12 cellular contexts compared by ENCODE assay signal in genomic region chr3:87287025-87287424, GRCh38. TPM values are rescaled to one million over a fixed set of nuclear protein-coding genes. Genes with fewer than 3 reads are reported as not detected.
DNase-seq lines count a peak whose midpoint lies in the region; ATAC-seq lines count a peak whose summit lies in the region.
"Had no signal": no experiment of that assay in that cellular context is flagged by ENCODE, and none has a peak within 500 bp of the region (broad histone marks: within the 10 kb centered on the region; RNA-seq: fewer than 3 reads in every experiment).

No MANE protein-coding gene starts in this region.

- no peaks in the 10 kb centered on the region for H3K4me1 Mint-ChIP-seq in activated CD4-positive, alpha-beta T cell treated with anti-CD3 and anti-CD28 coated beads, Interleukin-2, amount 10 ng/mL, durations not matched to agents 24 days and 14 days
- H3K4me1 Mint-ChIP-seq: central memory CD8-positive, alpha-beta T cell had no signal

- no peak overlapping the region for H3K27ac Mint-ChIP-seq in activated CD4-positive, alpha-beta T cell treated with anti-CD3 and anti-CD28 coated beads, Interleukin-2, amount 10 ng/mL, durations not matched to agents 24 days and 14 days

- no peak overlapping the region for H3K4me3 Mint-ChIP-seq in activated CD4-positive, alpha-beta T cell treated with anti-CD3 and anti-CD28 coated beads, Interleukin-2, amount 10 ng/mL, durations not matched to agents 24 days and 14 days
- H3K4me3 Mint-ChIP-seq: central memory CD8-positive, alpha-beta T cell had no signal

- H3K9me3 Mint-ChIP-seq in activated CD4-positive, alpha-beta T cell treated with anti-CD3 and anti-CD28 coated beads, Interleukin-2, amount 10 ng/mL, durations not matched to agents 24 days and 14 days: no peaks in the 10 kb centered on the region
- H3K9me3 Mint-ChIP-seq: central memory CD8-positive, alpha-beta T cell had no signal

- no peaks in the 10 kb centered on the region for H3K36me3 Mint-ChIP-seq in activated CD4-positive, alpha-beta T cell treated with anti-CD3 and anti-CD28 coated beads, Interleukin-2, amount 10 ng/mL, durations not matched to agents 24 days and 14 days (ENCODE audit: low read depth)

- DNase-seq in RKO (ENCODE audit: low spot score) (peak; percentile 88), myocyte (ENCODE audit: low read depth) (peak; percentile 38)
- no peak for DNase-seq in activated CD8-positive, alpha-beta memory T cell treated with anti-CD3 and anti-CD28 coated beads, Interleukin-2, amount 50 U/mL, for 4 hours
- no peak for DNase-seq in activated CD4-positive, alpha-beta T cell treated with anti-CD3 and anti-CD28 coated beads, Interleukin-2, amount 10 ng/mL, durations not matched to agents 24 days and 14 days
- DNase-seq in stimulated activated CD8-positive, alpha-beta memory T cell treated with anti-CD3 and anti-CD28 coated beads, Interleukin-4, amount 100 ng/mL, for 48 hours: no peak
- DNase-seq: hippocampal formation, NCI-H1930, substantia nigra had no signal

- intact Hi-C loops in activated CD4-positive, alpha-beta T cell treated with anti-CD3 and anti-CD28 coated beads, Interleukin-2, amount 10 ng/mL, durations not matched to agents 24 days and 14 days (cut with micrococcal nuclease): no loop called here

- ATAC-seq in GM18511 (IDR thresholded peaks at IDR 0.05; ENCODE audit: unreplicated experiment) (peak; percentile 52), HG02588 (IDR thresholded peaks at IDR 0.05; ENCODE audit: unreplicated experiment) (peak; percentile 66)
- ATAC-seq: Right ventricle myocardium inferior had no signal

- H3K27me3 Mint-ChIP-seq in activated CD4-positive, alpha-beta T cell treated with anti-CD3 and anti-CD28 coated beads, Interleukin-2, amount 10 ng/mL, durations not matched to agents 24 days and 14 days: peaks cover 14% of the 10 kb centered on the region

RNA-seq across cellular contexts. Expression of gene POU1F1, which starts 10.6 kb away (rescaled TPM):
- not detected in 2 replicates for total RNA-seq in myocyte
- not detected for polyA plus RNA-seq in myocyte (2012)
- not detected in 2 replicates for total RNA-seq in activated CD4-positive, alpha-beta T cell treated with anti-CD3 and anti-CD28 coated beads, Interleukin-2, amount 10 ng/mL, durations not matched to agents 24 days and 14 days
- total RNA-seq: Right ventricle myocardium inferior had no signal

RNA-seq across cellular contexts. Expression of gene CHMP2B, which starts 59.9 kb away (rescaled TPM):
- 33.6 and 37.8 TPM in 2 replicates for total RNA-seq in myocyte
- 25.7 TPM for polyA plus RNA-seq in myocyte (2012)
- total RNA-seq in activated CD4-positive, alpha-beta T cell treated with anti-CD3 and anti-CD28 coated beads, Interleukin-2, amount 10 ng/mL, durations not matched to agents 24 days and 14 days: 25.3 and 27.2 TPM in 2 replicates

Comparison
In these comparisons a context has a peak if more than half of its experiments do, and no peak if none do; other contexts are left out.
1. DNase-seq: peak in RKO (single experiment) and myocyte (single experiment); none in activated CD8-positive, alpha-beta memory T cell treated with anti-CD3 and anti-CD28 coated beads, Interleukin-2, amount 50 U/mL, for 4 hours (single experiment), activated CD4-positive, alpha-beta T cell treated with anti-CD3 and anti-CD28 coated beads, Interleukin-2, amount 10 ng/mL, durations not matched to agents 24 days and 14 days (single experiment) and stimulated activated CD8-positive, alpha-beta memory T cell treated with anti-CD3 and anti-CD28 coated beads, Interleukin-4, amount 100 ng/mL, for 48 hours (single experiment).